Comparison of ENCODE assay signal across 8 cellular contexts in genomic region chr2:113876503-113877387, GRCh38. TPM values are rescaled to one million over a fixed set of nuclear protein-coding genes. Genes with fewer than 3 reads are reported as not detected.
DNase-seq lines count a peak whose midpoint lies in the region; ATAC-seq and TF ChIP-seq lines count a peak whose summit lies in the region.

No MANE protein-coding gene starts in this region.

- H3K36me3 ChIP-seq in HCT116 (ENCODE audit: control insufficient read depth in 1 of 2, insufficient read depth in 2 of 2, low read length in 2 of 2) (no peaks in the 10 kb centered on the region), prostate gland (no peaks in the 10 kb centered on the region), smooth muscle cell (ENCODE audit: low read depth) (no peaks in the 10 kb centered on the region), esophagus muscularis mucosa (no peaks in the 10 kb centered on the region)

- intact Hi-C loops in HCT116 (cut with micrococcal nuclease) (no loop called here), prostate gland (cut with DNase I) (no loop called here), esophagus muscularis mucosa (cut with DNase I) (no loop called here)

- peaks cover 2% of the 10 kb centered on the region for H3K36me3 Mint-ChIP-seq in activated naive CD8-positive, alpha-beta T cell treated with anti-CD3 and anti-CD28 coated beads, Interleukin-2, amount 50 U/mL, for 24 hours (ENCODE audit: low read depth)

- RAD21 ChIA-PET in HCT116 (lab: Charles Lee; ENCODE audit: low non-redundant PET in 1 of 2, low total read pairs in 2 of 2, uncharacterized antibody in 2 of 2, unreplicated experiment in 2 of 2): interaction anchor here in 1 of 2 experiments (0.8 kb wide), 1 partner anchor 272 kb away, joined by 4 read pairs; no protein-coding TSS in a partner anchor

- H2AFZ ChIP-seq in HCT116 (ENCODE audit: low read depth, low read length, poor library complexity, severe bottlenecking) (no peak overlapping the region), smooth muscle cell (ENCODE audit: low read depth) (no peak overlapping the region)

- CTCF ChIA-PET in HCT116 (lab: Charles Lee): interaction anchor here (0.7 kb wide), 1 partner anchor 17 kb away, joined by 4 read pairs; no protein-coding TSS in a partner anchor

- no peak for TF ChIP-seq CTCF in HCT116 (IDR thresholded peaks at IDR 0.05 in 2 of 3, conservative IDR thresholded peaks at IDR 0.05 in 1 of 3; ENCODE audit: borderline replicate concordance in 1 of 3, insufficient read depth in 1 of 3, low read depth in 2 of 3, low read length in 2 of 3)
- no peak for TF ChIP-seq CTCF in prostate gland (IDR thresholded peaks at IDR 0.05)
- TF ChIP-seq CTCF in smooth muscle cell (IDR thresholded peaks at IDR 0.05; ENCODE audit: borderline replicate concordance, insufficient read depth, poor library complexity, severe bottlenecking): no peak
- TF ChIP-seq CTCF in esophagus muscularis mucosa (IDR thresholded peaks at IDR 0.05): no peak
- no peak for TF ChIP-seq CTCF in omental fat pad (IDR thresholded peaks at IDR 0.05)

- peaks cover 31% of the 10 kb centered on the region for H3K4me1 Mint-ChIP-seq in activated naive CD8-positive, alpha-beta T cell treated with anti-CD3 and anti-CD28 coated beads, Interleukin-2, amount 50 U/mL, for 24 hours

- TF ChIP-seq RAD21 in HCT116 (IDR thresholded peaks at IDR 0.05; ENCODE audit: low read depth): no peak

- H3F3A ChIP-seq in smooth muscle cell (ENCODE audit: low read depth): peaks cover 5% of the 10 kb centered on the region

- H3K27ac ChIP-seq in HCT116 (ENCODE audit: low read depth, low read length) (peak overlapping the region; percentile 79), prostate gland (peak overlapping the region in 1 of 2 donors; percentile 22), smooth muscle cell (ENCODE audit: low read depth) (no peak overlapping the region), esophagus muscularis mucosa (replicated peaks in 1 of 4) (no peak overlapping the region)

- no peak for TF ChIP-seq EP300 in esophagus muscularis mucosa (IDR thresholded peaks at IDR 0.05)

- H3K9me2 ChIP-seq in HCT116 (ENCODE audit: insufficient read depth): no peaks in the 10 kb centered on the region

- H3K9me3 ChIP-seq in HCT116 (ENCODE audit: control insufficient read depth in 1 of 2, insufficient read depth in 1 of 2, low read depth in 1 of 2, low read length in 2 of 2) (no peaks in the 10 kb centered on the region), prostate gland (no peaks in the 10 kb centered on the region), smooth muscle cell (replicated peaks; ENCODE audit: low read depth) (no peaks in the 10 kb centered on the region), esophagus muscularis mucosa (no peaks in the 10 kb centered on the region)

- H3K4me2 ChIP-seq in HCT116 (ENCODE audit: low read length): peak overlapping the region; percentile 78
- H3K4me2 ChIP-seq in smooth muscle cell: no peak overlapping the region

- no peaks in the 10 kb centered on the region for H3K27me3 ChIP-seq in HCT116 (ENCODE audit: insufficient read depth, low read length)
- no peaks in the 10 kb centered on the region for H3K27me3 ChIP-seq in prostate gland (replicated peaks; ENCODE audit: insufficient read depth)
- H3K27me3 ChIP-seq in smooth muscle cell (ENCODE audit: low read depth): no peaks in the 10 kb centered on the region
- H3K27me3 ChIP-seq in esophagus muscularis mucosa: no peaks in the 10 kb centered on the region

- TF ChIP-seq POLR2A in HCT116 (IDR thresholded peaks at IDR 0.05; ENCODE audit: borderline replicate concordance, extremely low read depth, insufficient read depth, insufficient read length) (no peak), prostate gland (IDR thresholded peaks at IDR 0.05) (no peak), esophagus muscularis mucosa (IDR thresholded peaks at IDR 0.05; ENCODE audit: low read depth) (no peak)

- H4K20me1 ChIP-seq in HCT116 (ENCODE audit: insufficient read depth) (no peaks in the 10 kb centered on the region), smooth muscle cell (ENCODE audit: low read depth) (no peaks in the 10 kb centered on the region)

- peak overlapping the region; percentile 73 for H3K27ac Mint-ChIP-seq in activated naive CD8-positive, alpha-beta T cell treated with anti-CD3 and anti-CD28 coated beads, Interleukin-2, amount 50 U/mL, for 24 hours

- H3K4me3 Mint-ChIP-seq in activated naive CD8-positive, alpha-beta T cell treated with anti-CD3 and anti-CD28 coated beads, Interleukin-2, amount 50 U/mL, for 24 hours: peak overlapping the region; percentile 27

- no peak overlapping the region for H3K9ac ChIP-seq in HCT116 (ENCODE audit: low read length)
- no peak overlapping the region for H3K9ac ChIP-seq in smooth muscle cell (ENCODE audit: low read depth)

- DNase-seq in HCT116 (ENCODE audit: low read depth, low spot score): peak; percentile 64
- DNase-seq in SW480 (ENCODE audit: low spot score): peak; percentile 91
- peak; percentile 60 for DNase-seq in activated naive CD8-positive, alpha-beta T cell treated with anti-CD3 and anti-CD28 coated beads, Interleukin-2, amount 50 U/mL, for 24 hours
- DNase-seq in prostate gland (ENCODE audit: low spot score): peak; percentile 65
- no peak for DNase-seq in smooth muscle cell (lab: John Stamatoyannopoulos, UW; ENCODE audit: unreplicated experiment)
- DNase-seq in esophagus muscularis mucosa (ENCODE audit: extremely low spot score): no peak
- no peak for DNase-seq in omental fat pad (ENCODE audit: low spot score)
- no peak for DNase-seq in NOMO-1 (lab: John Stamatoyannopoulos, UW; ENCODE audit: unreplicated experiment in 2 of 2)

- H3K4me1 ChIP-seq in HCT116 (ENCODE audit: control insufficient read depth in 1 of 2, insufficient read depth in 2 of 2, low read length in 2 of 2) (peaks cover 36 to 39% of the 10 kb centered on the region in 2 experiments), prostate gland (replicated peaks) (no peaks in the 10 kb centered on the region), smooth muscle cell (ENCODE audit: low read depth) (no peaks in the 10 kb centered on the region), esophagus muscularis mucosa (peaks cover 6 to 12% (median 11%) of the 10 kb centered on the region in 4 donors)

- H3K9me3 Mint-ChIP-seq in activated naive CD8-positive, alpha-beta T cell treated with anti-CD3 and anti-CD28 coated beads, Interleukin-2, amount 50 U/mL, for 24 hours: no peaks in the 10 kb centered on the region

- WGBS in prostate gland: 57% methylated on average over 19 of the region's 19 CpGs
- 80% methylated on average over 19 of the region's 19 CpGs for WGBS in smooth muscle cell (ENCODE audit: low lambda C conversion rate)
- WGBS in esophagus muscularis mucosa: 86% methylated on average over 18 of the region's 19 CpGs

- peak; percentile 56 for ATAC-seq in HCT116
- ATAC-seq in activated naive CD8-positive, alpha-beta T cell treated with anti-CD3 and anti-CD28 coated beads, Interleukin-2, amount 50 U/mL, for 24 hours: peak; percentile 92
- ATAC-seq in omental fat pad (ENCODE audit: low FRiP score): no peak

- H3K79me2 ChIP-seq in HCT116 (ENCODE audit: insufficient read depth, low read length) (no peaks in the 10 kb centered on the region), smooth muscle cell (ENCODE audit: low read depth) (no peaks in the 10 kb centered on the region)

- H3K27me3 Mint-ChIP-seq in activated naive CD8-positive, alpha-beta T cell treated with anti-CD3 and anti-CD28 coated beads, Interleukin-2, amount 50 U/mL, for 24 hours: no peaks in the 10 kb centered on the region

- no TSS peak for BruUV-seq in HCT116 (replicated peaks; lab: Mats Ljungman, UMichigan)

- H3K4me3 ChIP-seq in HCT116 (replicated peaks in 1 of 2; ENCODE audit: low read depth in 1 of 2, low read length in 2 of 2): no peak overlapping the region
- no peak overlapping the region for H3K4me3 ChIP-seq in prostate gland
- H3K4me3 ChIP-seq in smooth muscle cell: no peak overlapping the region
- no peak overlapping the region for H3K4me3 ChIP-seq in esophagus muscularis mucosa

- POLR2A ChIA-PET in HCT116 (lab: Charles Lee): interaction anchor here (1.0 to 1.2 kb wide), 2 partner anchors 13 to 120 kb away, joined by 4 to 5 read pairs; partner anchors contain the start of genes ACTR3 and SLC35F5

TF ChIP-seq in HCT116, 20 proteins besides CTCF, POLR2A, EP300 and RAD21:
- TF ChIP-seq CBX3 (IDR thresholded peaks at IDR 0.05; ENCODE audit: low read depth): no peak
- peak; percentile 77 for TF ChIP-seq TCF7L2 (IDR thresholded peaks at IDR 0.05; ENCODE audit: borderline replicate concordance, extremely low read depth, insufficient read depth, insufficient read length)
TF ChIP-seq in HCT116: peak in this region for 1.

RNA-seq across cellular contexts. Expression of gene ACTR3, which starts 13.1 kb away (rescaled TPM):
- total RNA-seq in HCT116 (2021; ENCODE audit: unreplicated experiment) (232 TPM), prostate gland (10 to 100 TPM; 65.9 to 93.7 TPM), smooth muscle cell (257 and 263 TPM in 2 replicates), esophagus muscularis mucosa (100 to 1,000 TPM; 163 to 198 (median 188) TPM), omental fat pad (100 to 1,000 TPM; 103 to 187 (median 122) TPM)
- polyA plus RNA-seq in HCT116 (2012): 152 and 169 TPM in 2 replicates
- polyA plus RNA-seq in smooth muscle cell: 173 and 199 TPM in 2 replicates

Comparison
In these comparisons a context has a peak if more than half of its experiments do, and no peak if none do; other contexts are left out.
1. DNase-seq: peak in HCT116 (single experiment), SW480 (single experiment), activated naive CD8-positive, alpha-beta T cell treated with anti-CD3 and anti-CD28 coated beads, Interleukin-2, amount 50 U/mL, for 24 hours (single experiment) and prostate gland (single experiment); none in smooth muscle cell (single experiment), esophagus muscularis mucosa (single experiment), omental fat pad (single experiment) and NOMO-1 (0 of 2).